Comparison of ENCODE assay signal across 16 cellular contexts in genomic region chr9:135619599-135619886, GRCh38. TPM values are rescaled to one million over a fixed set of nuclear protein-coding genes. Genes with fewer than 3 reads are reported as not detected.
DNase-seq lines count a peak whose midpoint lies in the region; ATAC-seq, FAIRE-seq and TF ChIP-seq lines count a peak whose summit lies in the region.
"Had no signal": no experiment of that assay in that cellular context is flagged by ENCODE, and none has a peak within 500 bp of the region (broad histone marks: within the 10 kb centered on the region; RNA-seq: fewer than 3 reads in every experiment).

No MANE protein-coding gene starts in this region.

- H3K27ac ChIP-seq in RWPE2 (ENCODE audit: poor library complexity, severe bottlenecking) = no peak overlapping the region
- H3K27ac ChIP-seq in thyroid gland = no peak overlapping the region
- H3K27ac ChIP-seq: BLaER1, GM23248 had no signal

- H3K27me3 ChIP-seq in RWPE2 (ENCODE audit: insufficient read depth, poor library complexity, severe bottlenecking) (peaks cover 44% of the 10 kb centered on the region), thyroid gland (no peaks in the 10 kb centered on the region)
- H3K27me3 ChIP-seq: BLaER1 had no signal

- 32 to 48% methylated on average over 8 to 10 of the region's 10 CpGs for WGBS in thyroid gland, 2 donors

- H3K4me3 ChIP-seq in RWPE2 (ENCODE audit: severe bottlenecking) (no peak overlapping the region), thyroid gland (replicated peaks in 1 of 3) (no peak overlapping the region)
- H3K4me3 ChIP-seq: BLaER1, GM23248 had no signal

- no peak for TF ChIP-seq POLR2A in thyroid gland (IDR thresholded peaks at IDR 0.05)
- no peak for TF ChIP-seq POLR2A in GM12891 (IDR thresholded peaks at IDR 0.05; ENCODE audit: low read depth, low read length)

- H3K36me3 ChIP-seq in RWPE2 (ENCODE audit: low read depth) = no peaks in the 10 kb centered on the region
- no peaks in the 10 kb centered on the region for H3K36me3 ChIP-seq in thyroid gland
- H3K36me3 ChIP-seq: BLaER1 had no signal

- H3K4me1 ChIP-seq in RWPE2 (ENCODE audit: insufficient read depth, poor library complexity, severe bottlenecking) (no peaks in the 10 kb centered on the region), thyroid gland (peaks cover 15 to 23% of the 10 kb centered on the region in 2 donors)

- H3K9me3 ChIP-seq in RWPE2 (ENCODE audit: severe bottlenecking) (no peaks in the 10 kb centered on the region), thyroid gland (no peaks in the 10 kb centered on the region)
- H3K9me3 ChIP-seq: BLaER1 had no signal

- ATAC-seq in RWPE2 (ENCODE audit: low read depth) (0 out of 3 replicates have a peak, but pooled peaks have one; percentile 8), GM21360 (IDR thresholded peaks at IDR 0.05; ENCODE audit: unreplicated experiment) (no peak), HG03439 (IDR thresholded peaks at IDR 0.05; ENCODE audit: unreplicated experiment) (no peak)

- DNase-seq in NCI-H1417 (lab: John Stamatoyannopoulos, UW) = peak in 2 of 3 experiments; percentile 51 to 63
- no peak for DNase-seq in NCI-H1417 treated with DMSO at 0.1 percent for 48 hours (lab: John Stamatoyannopoulos, UW)
- peak; percentile 9 for DNase-seq in NCI-H345 treated with DMSO at 0.1 percent for 48 hours (lab: John Stamatoyannopoulos, UW; ENCODE audit: unreplicated experiment)
- DNase-seq in RWPE2 (ENCODE audit: low spot score) = no peak
- DNase-seq in thyroid gland = peak; percentile 63 to 66
- DNase-seq in GM12891 (ENCODE audit: insufficient read length, low spot score) = no peak
- DNase-seq: 8988T; AML-193; CD8-positive, alpha-beta memory T cell; GM23248 had no signal

- FAIRE-seq in GM12891 (lab: Jason Lieb, UNC) = no peak
- FAIRE-seq: GM18507 had no signal

- TF ChIP-seq CTCF in RWPE2 (IDR thresholded peaks at IDR 0.05; ENCODE audit: poor library complexity, severe bottlenecking) (no peak), thyroid gland (IDR thresholded peaks at IDR 0.05) (no peak)

- intact Hi-C loops in thyroid gland (cut with DNase I) = no loop called here

TF ChIP-seq in GM12891, 5 proteins besides CTCF, POLR2A, EP300 and RAD21:
- TF ChIP-seq TAF1 (IDR thresholded peaks at IDR 0.05; ENCODE audit: low read depth, low read length) = no peak

RNA-seq across cellular contexts. Expression of gene GLT6D1, which starts 19.8 kb away (rescaled TPM):
- total RNA-seq in thyroid gland = not detected
- not detected for polyA plus RNA-seq in GM12891 (2012; ENCODE audit: low read depth, missing spikeins)
- total RNA-seq: CD8-positive, alpha-beta memory T cell; Daoy; GM23248; H7 had no signal
- polyA plus RNA-seq: CD8-positive, alpha-beta memory T cell; GM23248 had no signal

RNA-seq across cellular contexts. Expression of gene LCN9, which starts 43.6 kb away (rescaled TPM):
- total RNA-seq in thyroid gland = not detected
- not detected for polyA plus RNA-seq in GM12891 (2012; ENCODE audit: low read depth, missing spikeins)
- total RNA-seq: CD8-positive, alpha-beta memory T cell; Daoy; GM23248; H7 had no signal
- polyA plus RNA-seq: CD8-positive, alpha-beta memory T cell; GM23248 had no signal

RNA-seq across cellular contexts. Expression of gene PAEP, which starts 58.0 kb away (rescaled TPM):
- not detected for total RNA-seq in thyroid gland
- polyA plus RNA-seq in GM12891 (2012; ENCODE audit: low read depth, missing spikeins) = not detected
- total RNA-seq: CD8-positive, alpha-beta memory T cell; Daoy; GM23248; H7 had no signal
- polyA plus RNA-seq: CD8-positive, alpha-beta memory T cell; GM23248 had no signal

Comparison
In these comparisons a context has a peak if more than half of its experiments do, and no peak if none do; other contexts are left out.
1. DNase-seq: peak in NCI-H1417 (2 of 3), NCI-H345 treated with DMSO at 0.1 percent for 48 hours (single experiment) and thyroid gland (2 of 2); none in NCI-H1417 treated with DMSO at 0.1 percent for 48 hours (single experiment), RWPE2 (single experiment) and GM12891 (single experiment).